ENCODE assay signal across 1 cellular context in the genomic region with DNA sequence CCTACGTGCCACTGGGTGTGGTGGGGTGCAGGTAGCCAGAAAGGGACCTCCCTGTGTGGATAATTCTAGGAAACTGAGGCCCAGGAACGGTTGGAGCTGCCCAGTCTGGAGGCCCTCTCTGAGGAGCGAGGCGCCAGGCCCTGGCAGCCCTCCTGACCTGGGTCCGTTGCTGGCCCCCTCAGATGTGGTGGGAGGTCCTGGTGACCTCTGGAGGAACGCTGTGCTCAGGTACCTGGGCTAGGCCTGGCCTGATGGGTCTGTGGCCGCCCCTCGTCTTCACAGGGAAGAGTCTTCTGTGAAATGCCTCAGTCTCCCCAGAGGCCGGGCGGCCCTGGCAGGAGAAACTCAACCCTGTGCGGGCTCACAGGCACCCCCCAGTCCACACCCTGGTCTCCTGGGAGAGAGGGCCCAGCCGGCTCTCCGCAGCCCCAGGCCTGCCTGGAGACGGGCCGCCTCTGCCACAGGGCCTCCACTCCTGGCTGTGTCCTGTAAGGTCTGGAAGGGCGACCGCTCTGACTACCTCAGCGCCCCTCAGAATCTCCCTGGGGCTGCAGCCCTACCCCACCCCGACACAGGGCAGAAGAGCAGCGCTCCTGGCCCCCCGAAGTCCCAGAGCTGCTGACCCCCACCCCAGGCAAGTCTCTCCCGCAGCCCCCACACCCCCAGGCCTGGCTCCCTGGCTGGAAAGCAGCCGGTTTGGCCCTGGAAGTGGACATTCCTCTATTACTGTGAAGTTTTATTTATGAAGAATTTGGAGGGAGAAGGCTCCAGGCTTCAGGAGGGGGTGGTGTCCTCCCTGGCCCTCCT.
TF ChIP-seq lines count a peak whose summit lies in the region.

No MANE protein-coding gene starts in this region.

TF ChIP-seq in IMR-90, 13 proteins besides CTCF, POLR2A, EP300 and RAD21 (continued from another document):
- TF ChIP-seq, protein P1, sequence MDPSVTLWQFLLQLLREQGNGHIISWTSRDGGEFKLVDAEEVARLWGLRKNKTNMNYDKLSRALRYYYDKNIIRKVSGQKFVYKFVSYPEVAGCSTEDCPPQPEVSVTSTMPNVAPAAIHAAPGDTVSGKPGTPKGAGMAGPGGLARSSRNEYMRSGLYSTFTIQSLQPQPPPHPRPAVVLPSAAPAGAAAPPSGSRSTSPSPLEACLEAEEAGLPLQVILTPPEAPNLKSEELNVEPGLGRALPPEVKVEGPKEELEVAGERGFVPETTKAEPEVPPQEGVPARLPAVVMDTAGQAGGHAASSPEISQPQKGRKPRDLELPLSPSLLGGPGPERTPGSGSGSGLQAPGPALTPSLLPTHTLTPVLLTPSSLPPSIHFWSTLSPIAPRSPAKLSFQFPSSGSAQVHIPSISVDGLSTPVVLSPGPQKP (IDR thresholded peaks at IDR 0.05; ENCODE audit: borderline replicate concordance, low read depth, low read length), result no peak
- TF ChIP-seq CHD1 (IDR thresholded peaks at IDR 0.05; ENCODE audit: low read depth, low read length), result no peak
- no peak for TF ChIP-seq CEBPB (IDR thresholded peaks at IDR 0.05; ENCODE audit: low read depth, low read length)
- TF ChIP-seq SMC3 (IDR thresholded peaks at IDR 0.05; ENCODE audit: low read depth, low read length), result no peak
- TF ChIP-seq, protein P2, sequence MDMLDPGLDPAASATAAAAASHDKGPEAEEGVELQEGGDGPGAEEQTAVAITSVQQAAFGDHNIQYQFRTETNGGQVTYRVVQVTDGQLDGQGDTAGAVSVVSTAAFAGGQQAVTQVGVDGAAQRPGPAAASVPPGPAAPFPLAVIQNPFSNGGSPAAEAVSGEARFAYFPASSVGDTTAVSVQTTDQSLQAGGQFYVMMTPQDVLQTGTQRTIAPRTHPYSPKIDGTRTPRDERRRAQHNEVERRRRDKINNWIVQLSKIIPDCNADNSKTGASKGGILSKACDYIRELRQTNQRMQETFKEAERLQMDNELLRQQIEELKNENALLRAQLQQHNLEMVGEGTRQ (IDR thresholded peaks at IDR 0.05; ENCODE audit: low read depth, low read length), result no peak
- no peak for TF ChIP-seq NFE2L2 (IDR thresholded peaks at IDR 0.05; ENCODE audit: low read depth, low read length)
- TF ChIP-seq MAZ (IDR thresholded peaks at IDR 0.05; ENCODE audit: borderline replicate concordance, low read depth, low read length), result no peak
- TF ChIP-seq BHLHE40 (IDR thresholded peaks at IDR 0.05; ENCODE audit: low read depth, low read length), result no peak
- TF ChIP-seq MXI1 (IDR thresholded peaks at IDR 0.05; ENCODE audit: borderline replicate concordance, low read depth, low read length), result no peak
